ENCODE assay signal across 9 cellular contexts in the genomic region with DNA sequence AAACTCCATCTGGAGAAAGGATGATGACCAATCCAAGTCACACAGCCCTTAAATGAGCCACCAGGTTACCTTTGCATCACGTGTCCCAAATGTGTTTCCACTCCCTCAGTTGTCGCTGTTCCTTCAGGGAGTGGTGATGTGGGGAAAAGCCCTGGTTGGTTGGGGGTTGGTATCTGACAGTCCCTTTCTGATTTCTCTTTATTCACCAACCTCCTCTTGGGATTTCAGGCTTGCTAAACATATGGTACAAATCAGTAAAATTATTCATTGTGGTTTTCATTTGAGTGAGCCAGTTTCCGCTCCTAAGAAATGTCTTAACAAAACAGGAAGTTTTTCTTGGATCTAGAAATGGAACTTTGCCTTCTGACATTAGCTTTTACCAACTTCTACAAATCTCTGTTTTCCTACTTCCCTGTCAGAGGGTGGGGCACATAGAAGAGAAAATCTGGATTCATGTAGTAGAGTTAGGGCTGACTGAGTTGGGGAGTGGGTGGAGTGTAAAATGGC. TPM values are rescaled to one million over a fixed set of nuclear protein-coding genes. Genes with fewer than 3 reads are reported as not detected.
DNase-seq lines count a peak whose midpoint lies in the region; ATAC-seq, FAIRE-seq and TF ChIP-seq lines count a peak whose summit lies in the region.
"Had no signal": no experiment of that assay in that cellular context is flagged by ENCODE, and none has a peak within 500 bp of the region (broad histone marks: within the 10 kb centered on the region; RNA-seq: fewer than 3 reads in every experiment).

No MANE protein-coding gene starts in this region.

- no peaks in the 10 kb centered on the region for H3K36me3 ChIP-seq in HEK293 (ENCODE audit: control insufficient read depth in 2 of 2, insufficient read depth in 1 of 2, low read length in 2 of 2)
- H3K36me3 ChIP-seq in keratinocyte (ENCODE audit: control insufficient read depth in 2 of 2, extremely low read depth in 1 of 2, insufficient read depth in 2 of 2, low read length in 2 of 2), result no peaks in the 10 kb centered on the region
- H3K36me3 ChIP-seq in CD8-positive, alpha-beta T cell (ENCODE audit: insufficient read depth, low read length), result no peaks in the 10 kb centered on the region

- no peak overlapping the region for H3K27ac Mint-ChIP-seq in CD8-positive, alpha-beta T cell

- H3K4me2 ChIP-seq in keratinocyte (ENCODE audit: control insufficient read depth, extremely low read depth, insufficient read depth, low read depth, low read length), result peak overlapping the region; percentile 64

- no peaks in the 10 kb centered on the region for H3K9me3 ChIP-seq in HEK293 (ENCODE audit: control insufficient read depth, insufficient read depth, low read depth, low read length)
- H3K9me3 ChIP-seq in keratinocyte (ENCODE audit: control insufficient read depth, low read depth, low read length), result no peaks in the 10 kb centered on the region
- H3K9me3 ChIP-seq in CD8-positive, alpha-beta T cell (ENCODE audit: low read length), result no peaks in the 10 kb centered on the region

- no peak overlapping the region for H3K4me3 Mint-ChIP-seq in CD8-positive, alpha-beta T cell

- no peaks in the 10 kb centered on the region for H3K79me2 ChIP-seq in keratinocyte (ENCODE audit: control insufficient read depth, insufficient read depth, low read length)

- intact Hi-C loops in dorsolateral prefrontal cortex (cut with DNase I), result loop anchor here (10.0 kb wide), 3 partner anchors 49 to 611 kb away; a partner anchor contains a TSS
- intact Hi-C loops in CD8-positive, alpha-beta T cell (cut with DNase I, micrococcal nuclease), result no loop called here

- no peaks in the 10 kb centered on the region for H4K20me1 ChIP-seq in keratinocyte (ENCODE audit: control insufficient read depth, extremely low read depth, insufficient read depth, low read length)

- TF ChIP-seq CTCF in HEK293 (tag by site-specific recombination; IDR thresholded peaks at IDR 0.05) (no peak), keratinocyte (optimal IDR thresholded peaks at IDR 0.05 in 1 of 3, IDR thresholded peaks at IDR 0.05 in 1 of 3, conservative IDR thresholded peaks at IDR 0.05 in 1 of 3; ENCODE audit: extremely low read depth in 1 of 3, insufficient read depth in 2 of 3, low read length in 3 of 3) (no peak), dorsolateral prefrontal cortex (IDR thresholded peaks at IDR 0.05 in 54 of 56, conservative IDR thresholded peaks at IDR 0.05 in 2 of 56; ENCODE audit: low read depth in 1 of 56, partially characterized antibody in 56 of 56) (no peak)
- TF ChIP-seq CTCF in CD8-positive, alpha-beta T cell (IDR thresholded peaks at IDR 0.05), result no peak

- no peaks in the 10 kb centered on the region for H3K9me3 Mint-ChIP-seq in CD8-positive, alpha-beta T cell

- peaks cover 7% of the 10 kb centered on the region for H3K4me1 ChIP-seq in HEK293 (ENCODE audit: control insufficient read depth, insufficient read depth, low read length)
- peaks cover 41% of the 10 kb centered on the region for H3K4me1 ChIP-seq in keratinocyte (ENCODE audit: control insufficient read depth, extremely low read depth, insufficient read depth, low read length)
- H3K4me1 ChIP-seq in CD8-positive, alpha-beta T cell (ENCODE audit: insufficient read depth, low read length), result no peaks in the 10 kb centered on the region

- DNase-seq in brain pericyte (ENCODE audit: low read depth, low spot score), result peak; percentile 58
- no peak for DNase-seq in keratinocyte (ENCODE audit: low read depth, low spot score)
- peak; percentile 96 for DNase-seq in stromal cell of bone marrow (ENCODE audit: low read depth)
- no peak for DNase-seq in dorsolateral prefrontal cortex
- no peak for DNase-seq in stimulated activated naive CD4-positive, alpha-beta T cell (lab: John Stamatoyannopoulos, UW)
- DNase-seq in HUDEP-2 (lab: John Stamatoyannopoulos, UW; ENCODE audit: unreplicated experiment in 76 of 76), result no peak
- DNase-seq in CD8-positive, alpha-beta T cell, result no peak
- DNase-seq: NCI-H748 treated with DMSO at 0.1 percent for 48 hours had no signal

- H3K4me1 Mint-ChIP-seq in CD8-positive, alpha-beta T cell (ENCODE audit: low read depth), result no peaks in the 10 kb centered on the region

- H3K27ac ChIP-seq in HEK293 (ENCODE audit: extremely low read depth, low read depth, low read length) (no peak overlapping the region), keratinocyte (ENCODE audit: control insufficient read depth, insufficient read depth, low read length) (peak overlapping the region; percentile 87), dorsolateral prefrontal cortex (peak overlapping the region in 28 of 59 donors; percentile 2 to 71 (median 33))
- H3K27ac ChIP-seq in CD8-positive, alpha-beta T cell (ENCODE audit: low read depth, low read length), result no peak overlapping the region

- CTCF ChIA-PET in HEK293 (lab: Yijun Ruan, JAX), result interaction anchor here (0.6 to 0.7 kb wide), 2 partner anchors 48 to 617 kb away, joined by 3 to 4 read pairs; no protein-coding TSS in a partner anchor
- CTCF ChIA-PET in CD8-positive, alpha-beta T cell (lab: Charles Lee), result no interaction called here

- ATAC-seq in CD8-positive, alpha-beta T cell, result no peak

- no peak for FAIRE-seq in keratinocyte (lab: Jason Lieb, UNC)

- H3K27me3 ChIP-seq in keratinocyte (ENCODE audit: control insufficient read depth, extremely low read depth, insufficient read depth, low read length) (no peaks in the 10 kb centered on the region), dorsolateral prefrontal cortex (no peaks in the 10 kb centered on the region)
- H3K27me3 ChIP-seq in CD8-positive, alpha-beta T cell (ENCODE audit: insufficient read depth, low read length), result no peaks in the 10 kb centered on the region

- no peaks in the 10 kb centered on the region for H3K27me3 Mint-ChIP-seq in CD8-positive, alpha-beta T cell (ENCODE audit: low read depth)

- POLR2A ChIA-PET in HEK293 (lab: Yijun Ruan, JAX), result no interaction called here
- POLR2A ChIA-PET in CD8-positive, alpha-beta T cell (lab: Charles Lee), result no interaction called here

- peak overlapping the region; percentile 56 for H3K9ac ChIP-seq in keratinocyte (ENCODE audit: control insufficient read depth, extremely low read depth, insufficient read depth, low read length)

- H3K4me3 ChIP-seq in HEK293 (ENCODE audit: low read depth, low read length) (no peak overlapping the region), keratinocyte (ENCODE audit: control insufficient read depth in 2 of 3, extremely low read depth in 1 of 3, insufficient read depth in 2 of 3, low read depth in 1 of 3, low read length in 3 of 3) (no peak overlapping the region), dorsolateral prefrontal cortex (no peak overlapping the region)
- no peak overlapping the region for H3K4me3 ChIP-seq in CD8-positive, alpha-beta T cell (ENCODE audit: low read depth, low read length)

- no peak overlapping the region for H2AFZ ChIP-seq in keratinocyte (ENCODE audit: control insufficient read depth, low read length)

- dilution Hi-C loops in keratinocyte (cut with MboI; ENCODE audit: extremely low pct_ligation_motif_present, low sequenced_read_pairs), result no loop called here

- no peaks in the 10 kb centered on the region for H3K36me3 Mint-ChIP-seq in CD8-positive, alpha-beta T cell

- H3K9me1 ChIP-seq in keratinocyte (ENCODE audit: control insufficient read depth, extremely low read depth, insufficient read depth, low read length), result no peaks in the 10 kb centered on the region

TF ChIP-seq in HEK293, 187 proteins besides CTCF, POLR2A, EP300 and RAD21:
- TF ChIP-seq ZNF785 (tag by site-specific recombination; IDR thresholded peaks at IDR 0.05) (no peak), GFI1B (tag by site-specific recombination; IDR thresholded peaks at IDR 0.05) (no peak), ZNF341 (tag by site-specific recombination; IDR thresholded peaks at IDR 0.05; ENCODE audit: low read depth) (peak; percentile 55; the same call in 1 of the 2 replicates)

RNA-seq across cellular contexts. Expression of a gene that starts 40.0 kb away (rescaled TPM):
- 3.5 to 12.9 TPM (median 7.9 TPM) in 3 replicates for polyA plus RNA-seq in keratinocyte
- 78.4 TPM for polyA plus RNA-seq in keratinocyte (2011; ENCODE audit: low read depth)
- 7.6 and 7.7 TPM in 2 replicates for polyA plus RNA-seq in keratinocyte (2011; cell fraction: cytosol; rRNA removed)
- 31.9 and 35.6 TPM in 2 replicates for polyA plus RNA-seq in keratinocyte (2011; cell fraction: nucleus; rRNA removed)
- polyA plus RNA-seq in keratinocyte (2012; ENCODE audit: low replicate concordance), result 21.5 and 27.1 TPM in 2 replicates
- 36.9 to 48.3 TPM (median 41.4 TPM) in 3 replicates for polyA minus RNA-seq in keratinocyte
- polyA minus RNA-seq in keratinocyte (2011; cell fraction: cytosol; rRNA and poly(A)+ RNA removed), result 10.4 TPM
- polyA minus RNA-seq in keratinocyte (2011; cell fraction: nucleus; rRNA and poly(A)+ RNA removed), result 39.3 and 68.7 TPM in 2 replicates
- total RNA-seq in dorsolateral prefrontal cortex, result 100 to 1,000 TPM; 106 to 165 (median 137) TPM
- total RNA-seq in CD8-positive, alpha-beta T cell, result 100 to 1,000 TPM; 320 TPM

Comparison
In these comparisons a context has a peak if more than half of its experiments do, and no peak if none do; other contexts are left out.
1. DNase-seq: peak in brain pericyte (single experiment) and stromal cell of bone marrow (single experiment); none in keratinocyte (single experiment), dorsolateral prefrontal cortex (0 of 10), stimulated activated naive CD4-positive, alpha-beta T cell (0 of 6), HUDEP-2 (0 of 76) and CD8-positive, alpha-beta T cell (0 of 7).
2. intact Hi-C loops: an anchor here in dorsolateral prefrontal cortex (10.0 kb wide); none called in CD8-positive, alpha-beta T cell.